Comparison of ENCODE assay signal across 23 cellular contexts in genomic region chr2:233546774-233547173, GRCh38.
"Had no signal": no experiment of that assay in that cellular context is flagged by ENCODE, and none has a peak within 500 bp of the region (broad histone marks: within the 10 kb centered on the region; RNA-seq: fewer than 3 reads in every experiment).

No MANE protein-coding gene starts in this region.

- H3K36me3 ChIP-seq: colonic mucosa had no signal

- H3K4me3 Mint-ChIP-seq: activated T-cell treated with anti-CD3 and anti-CD28 coated beads, Interleukin-2, amount 50 U/mL, for 24 hours; activated T-helper 17 cell treated with anti-CD3 and anti-CD28 coated beads, Interleukin-2, amount 50 U/mL, for 72 hours; mesothelial cell of epicardium; natural killer cell treated with Interleukin-12 subunit alpha and Interleukin-12 subunit beta and Interleukin-15 and Interleukin-18, amount 100 ng/mL, for 72 hours; stimulated activated naive B cell treated with anti-CD40 and anti-IgM and Interleukin-4, amounts not matched to agents 10 μg/mL and 1 μg/mL and 100 μg/mL, for 72 hours had no signal

- H3K27ac Mint-ChIP-seq: activated naive CD4-positive, alpha-beta T cell treated with anti-CD3 and anti-CD28 coated beads, Interleukin-2, amount 50 U/mL, for 72 hours; activated T-cell treated with anti-CD3 and anti-CD28 coated beads, Interleukin-2, amount 50 U/mL, for 24 hours; activated T-helper 17 cell treated with anti-CD3 and anti-CD28 coated beads, Interleukin-2, amount 50 U/mL, for 72 hours; mesothelial cell of epicardium; natural killer cell treated with Interleukin-12 subunit alpha and Interleukin-12 subunit beta and Interleukin-15 and Interleukin-18, amount 100 ng/mL, for 72 hours; stimulated activated naive B cell treated with anti-CD40 and anti-IgM and Interleukin-4, amounts not matched to agents 10 μg/mL and 1 μg/mL and 100 μg/mL, for 72 hours had no signal

- H3K4me3 ChIP-seq: colonic mucosa, esophagus muscularis mucosa, pancreas, thoracic aorta, upper lobe of left lung had no signal

- FAIRE-seq: frontal cortex, pancreas had no signal

- H3K27me3 Mint-ChIP-seq: activated T-cell treated with anti-CD3 and anti-CD28 coated beads, Interleukin-2, amount 50 U/mL, for 24 hours; activated T-helper 17 cell treated with anti-CD3 and anti-CD28 coated beads, Interleukin-2, amount 50 U/mL, for 72 hours; brain; natural killer cell treated with Interleukin-12 subunit alpha and Interleukin-12 subunit beta and Interleukin-15 and Interleukin-18, amount 100 ng/mL, for 72 hours; stimulated activated naive B cell treated with anti-CD40 and anti-IgM and Interleukin-4, amounts not matched to agents 10 μg/mL and 1 μg/mL and 100 μg/mL, for 72 hours had no signal

- H3K9me3 Mint-ChIP-seq: activated naive CD4-positive, alpha-beta T cell treated with anti-CD3 and anti-CD28 coated beads, Interleukin-2, amount 50 U/mL, for 72 hours; activated T-cell treated with anti-CD3 and anti-CD28 coated beads, Interleukin-2, amount 50 U/mL, for 24 hours; activated T-helper 17 cell treated with anti-CD3 and anti-CD28 coated beads, Interleukin-2, amount 50 U/mL, for 72 hours; brain; mesothelial cell of epicardium; natural killer cell treated with Interleukin-12 subunit alpha and Interleukin-12 subunit beta and Interleukin-15 and Interleukin-18, amount 100 ng/mL, for 72 hours; stimulated activated naive B cell treated with anti-CD40 and anti-IgM and Interleukin-4, amounts not matched to agents 10 μg/mL and 1 μg/mL and 100 μg/mL, for 72 hours had no signal

- H3K9me3 ChIP-seq: colonic mucosa, esophagus muscularis mucosa, pancreas, thoracic aorta, upper lobe of left lung had no signal

- H3K4me1 ChIP-seq: esophagus muscularis mucosa, pancreas, upper lobe of left lung had no signal

- DNase-seq: activated CD4-positive, alpha-beta T cell treated with anti-CD3 and anti-CD28 coated beads for 1 hour; activated CD4-positive, alpha-beta T cell treated with anti-CD3 and anti-CD28 coated beads, Interleukin-2, amount 50 U/mL, for 1 hour; activated T-cell treated with anti-CD3 and anti-CD28 coated beads, Interleukin-2, amount 50 U/mL, for 24 hours; aorta; colonic mucosa; glutamatergic neuron; islet precursor cell; left colon; pancreas; stimulated activated CD4-positive, alpha-beta T cell treated with anti-CD3 and anti-CD28 coated beads, Interleukin-2, amount 100 ng/mL, for 48 hours; stimulated activated CD8-positive, alpha-beta memory T cell treated with anti-CD3 and anti-CD28 coated beads, Interleukin-4, amount 100 ng/mL, for 48 hours; stimulated activated naive B cell treated with anti-CD40 and anti-IgM and Interleukin-4, amounts not matched to agents 10 μg/mL and 1 μg/mL and 100 μg/mL, for 72 hours; T-helper 9 cell had no signal

- H3K4me1 Mint-ChIP-seq: activated T-helper 17 cell treated with anti-CD3 and anti-CD28 coated beads, Interleukin-2, amount 50 U/mL, for 72 hours; brain; mesothelial cell of epicardium had no signal

- H3K27ac ChIP-seq: colonic mucosa, esophagus muscularis mucosa, pancreas, thoracic aorta, upper lobe of left lung had no signal

- H3K27me3 ChIP-seq: colonic mucosa, esophagus muscularis mucosa, pancreas, upper lobe of left lung had no signal

- ATAC-seq: activated naive CD4-positive, alpha-beta T cell treated with anti-CD3 and anti-CD28 coated beads, Interleukin-2, amount 50 U/mL, for 72 hours; activated T-helper 17 cell treated with anti-CD3 and anti-CD28 coated beads, Interleukin-2, amount 50 U/mL, for 72 hours; left colon; natural killer cell treated with Interleukin-12 subunit alpha and Interleukin-12 subunit beta and Interleukin-15 and Interleukin-18, amount 100 ng/mL, for 72 hours; pancreas; sciatic nerve; stimulated activated naive B cell treated with anti-CD40 and anti-IgM and Interleukin-4, amounts not matched to agents 10 μg/mL and 1 μg/mL and 100 μg/mL, for 72 hours had no signal
